Comparison of ENCODE assay signal across 13 cellular contexts in the genomic region with DNA sequence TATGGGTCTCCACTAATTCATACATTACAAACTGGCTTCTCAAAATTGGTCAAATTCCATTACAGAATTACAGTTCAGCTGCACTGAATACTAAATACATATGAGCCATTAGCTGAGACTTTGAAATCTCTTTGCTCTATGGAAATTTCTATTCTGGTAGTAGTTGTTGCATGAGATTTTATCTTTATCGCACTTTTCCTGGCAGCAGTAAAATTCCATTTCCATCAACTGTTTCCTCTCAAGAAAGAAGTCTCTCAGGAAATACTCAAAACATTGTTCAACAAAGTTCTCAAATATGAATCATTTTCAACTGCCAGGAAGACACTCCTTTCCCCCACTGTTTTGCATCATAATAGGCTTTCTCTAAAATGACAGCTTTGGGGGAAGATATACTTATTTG. TPM values are rescaled to one million over a fixed set of nuclear protein-coding genes. Genes with fewer than 3 reads are reported as not detected.
DNase-seq lines count a peak whose midpoint lies in the region; ATAC-seq and TF ChIP-seq lines count a peak whose summit lies in the region.
"Had no signal": no experiment of that assay in that cellular context is flagged by ENCODE, and none has a peak within 500 bp of the region (broad histone marks: within the 10 kb centered on the region; RNA-seq: fewer than 3 reads in every experiment).

No MANE protein-coding gene starts in this region.

- peak overlapping the region; percentile 56 for H3K27ac Mint-ChIP-seq in activated T-helper 17 cell treated with anti-CD3 and anti-CD28 coated beads, Interleukin-2, amount 50 U/mL, for 72 hours
- H3K27ac Mint-ChIP-seq in activated CD4-positive, alpha-beta T cell treated with anti-CD3 and anti-CD28 coated beads, Interleukin-2, amount 10 ng/mL, durations not matched to agents 7 days and 5 days, result no peak overlapping the region
- H3K27ac Mint-ChIP-seq: activated naive CD4-positive, alpha-beta T cell treated with anti-CD3 and anti-CD28 coated beads, Interleukin-2, amount 10 ng/mL, durations not matched to agents 7 days and 5 days had no signal

- H3K4me1 ChIP-seq in right atrium auricular region (peaks cover 0 to 8% of the 10 kb centered on the region in 2 donors), spleen (no peaks in the 10 kb centered on the region)
- H3K4me1 ChIP-seq: colonic mucosa had no signal

- intact Hi-C loops in Right ventricle myocardium superior (cut with DNase I), result no loop called here
- intact Hi-C loops in spleen (cut with DNase I; ENCODE audit: low total_unique reads), result no loop called here

- no peak for DNase-seq in Right ventricle myocardium superior
- DNase-seq in right atrium auricular region (ENCODE audit: low spot score), result no peak
- DNase-seq in fibroblast of the conjunctiva (ENCODE audit: low read depth), result peak; percentile 29
- no peak for DNase-seq in spleen
- DNase-seq in NK-92 treated with Interleukin-12 subunit alpha and Interleukin-12 subunit beta, amount 100 ng/mL, for 24 hours (lab: John Stamatoyannopoulos, UW), result no peak
- DNase-seq in activated CD4-positive, alpha-beta T cell treated with anti-CD3 and anti-CD28 coated beads, Interleukin-2, amount 10 ng/mL, durations not matched to agents 7 days and 5 days, result no peak
- DNase-seq: activated naive CD4-positive, alpha-beta T cell treated with anti-CD3 and anti-CD28 coated beads, Interleukin-2, amount 10 ng/mL, durations not matched to agents 7 days and 5 days; colonic mucosa; NCI-H1105 treated with DMSO at 0.1 percent for 48 hours; NCI-H510A had no signal

- H3K4me3 ChIP-seq in right atrium auricular region (no peak overlapping the region), spleen (no peak overlapping the region)
- H3K4me3 ChIP-seq: colonic mucosa, vagina had no signal

- peaks cover 16% of the 10 kb centered on the region for H3K36me3 Mint-ChIP-seq in activated T-helper 17 cell treated with anti-CD3 and anti-CD28 coated beads, Interleukin-2, amount 50 U/mL, for 72 hours (ENCODE audit: low read depth)
- H3K36me3 Mint-ChIP-seq in activated CD4-positive, alpha-beta T cell treated with anti-CD3 and anti-CD28 coated beads, Interleukin-2, amount 10 ng/mL, durations not matched to agents 7 days and 5 days (ENCODE audit: low read depth), result peaks cover 9% of the 10 kb centered on the region

- CTCF ChIA-PET in activated CD4-positive, alpha-beta T cell treated with anti-CD3 and anti-CD28 coated beads, Interleukin-2, amount 10 ng/mL, durations not matched to agents 7 days and 5 days (lab: Charles Lee), result no interaction called here

- TF ChIP-seq CTCF in right atrium auricular region (IDR thresholded peaks at IDR 0.05), result no peak
- TF ChIP-seq CTCF in spleen (IDR thresholded peaks at IDR 0.05 in 8 of 11, conservative IDR thresholded peaks at IDR 0.05 in 3 of 11), result no peak

- no peak for TF ChIP-seq POLR2A in spleen (IDR thresholded peaks at IDR 0.05)

- H3K4me1 Mint-ChIP-seq in activated T-helper 17 cell treated with anti-CD3 and anti-CD28 coated beads, Interleukin-2, amount 50 U/mL, for 72 hours, result peaks cover 4% of the 10 kb centered on the region
- H3K4me1 Mint-ChIP-seq in activated CD4-positive, alpha-beta T cell treated with anti-CD3 and anti-CD28 coated beads, Interleukin-2, amount 10 ng/mL, durations not matched to agents 7 days and 5 days, result no peaks in the 10 kb centered on the region
- H3K4me1 Mint-ChIP-seq: activated naive CD4-positive, alpha-beta T cell treated with anti-CD3 and anti-CD28 coated beads, Interleukin-2, amount 10 ng/mL, durations not matched to agents 7 days and 5 days had no signal

- POLR2A ChIA-PET in activated CD4-positive, alpha-beta T cell treated with anti-CD3 and anti-CD28 coated beads, Interleukin-2, amount 10 ng/mL, durations not matched to agents 7 days and 5 days (lab: Charles Lee), result no interaction called here

- H3K36me3 ChIP-seq in right atrium auricular region (no peaks in the 10 kb centered on the region), spleen (no peaks in the 10 kb centered on the region)
- H3K36me3 ChIP-seq: colonic mucosa, vagina had no signal

- H3K27me3 ChIP-seq in right atrium auricular region (no peaks in the 10 kb centered on the region), spleen (replicated peaks in 1 of 7) (no peaks in the 10 kb centered on the region)
- H3K27me3 ChIP-seq: colonic mucosa, vagina had no signal

- WGBS in spleen, 5 donors, result 18 to 65% (median 40%) methylated on average over 1 of the region's 1 CpG

- no peaks in the 10 kb centered on the region for H3K9me3 Mint-ChIP-seq in activated T-helper 17 cell treated with anti-CD3 and anti-CD28 coated beads, Interleukin-2, amount 50 U/mL, for 72 hours
- H3K9me3 Mint-ChIP-seq in activated CD4-positive, alpha-beta T cell treated with anti-CD3 and anti-CD28 coated beads, Interleukin-2, amount 10 ng/mL, durations not matched to agents 7 days and 5 days, result no peaks in the 10 kb centered on the region
- H3K9me3 Mint-ChIP-seq: activated naive CD4-positive, alpha-beta T cell treated with anti-CD3 and anti-CD28 coated beads, Interleukin-2, amount 10 ng/mL, durations not matched to agents 7 days and 5 days had no signal

- no peak overlapping the region for H3K4me3 Mint-ChIP-seq in activated T-helper 17 cell treated with anti-CD3 and anti-CD28 coated beads, Interleukin-2, amount 50 U/mL, for 72 hours
- no peak overlapping the region for H3K4me3 Mint-ChIP-seq in activated CD4-positive, alpha-beta T cell treated with anti-CD3 and anti-CD28 coated beads, Interleukin-2, amount 10 ng/mL, durations not matched to agents 7 days and 5 days
- H3K4me3 Mint-ChIP-seq: activated naive CD4-positive, alpha-beta T cell treated with anti-CD3 and anti-CD28 coated beads, Interleukin-2, amount 10 ng/mL, durations not matched to agents 7 days and 5 days had no signal

- H3K27ac ChIP-seq in right atrium auricular region (peak overlapping the region in 1 of 2 donors; percentile 43), spleen (peak overlapping the region in 5 of 8 donors; percentile 22 to 27 (median 26))
- H3K27ac ChIP-seq: colonic mucosa, vagina had no signal

- H3K27me3 Mint-ChIP-seq in activated T-helper 17 cell treated with anti-CD3 and anti-CD28 coated beads, Interleukin-2, amount 50 U/mL, for 72 hours, result no peaks in the 10 kb centered on the region
- H3K27me3 Mint-ChIP-seq in activated CD4-positive, alpha-beta T cell treated with anti-CD3 and anti-CD28 coated beads, Interleukin-2, amount 10 ng/mL, durations not matched to agents 7 days and 5 days, result no peaks in the 10 kb centered on the region
- H3K27me3 Mint-ChIP-seq: activated naive CD4-positive, alpha-beta T cell treated with anti-CD3 and anti-CD28 coated beads, Interleukin-2, amount 10 ng/mL, durations not matched to agents 7 days and 5 days had no signal

- H3K9me3 ChIP-seq in right atrium auricular region (no peaks in the 10 kb centered on the region), spleen (no peaks in the 10 kb centered on the region)
- H3K9me3 ChIP-seq: colonic mucosa, vagina had no signal

- ATAC-seq in Right ventricle myocardium superior (ENCODE audit: poor library complexity) (peak; percentile 31), HG03196 (IDR thresholded peaks at IDR 0.05; ENCODE audit: unreplicated experiment) (no peak)
- no peak for ATAC-seq in activated T-helper 17 cell treated with anti-CD3 and anti-CD28 coated beads, Interleukin-2, amount 50 U/mL, for 72 hours (replicated peaks)

RNA-seq across cellular contexts. Expression of a gene that starts 51.3 kb away (rescaled TPM):
- total RNA-seq in Right ventricle myocardium superior (3.1 TPM), right atrium auricular region (1 to 10 TPM; 6.5 to 6.7 TPM), spleen (10 to 100 TPM; 21.2 to 52.2 (median 32.5) TPM)
- 1 to 10 TPM; 9.2 to 9.4 TPM for total RNA-seq in activated T-helper 17 cell treated with anti-CD3 and anti-CD28 coated beads, Interleukin-2, amount 50 U/mL, for 72 hours
- polyA plus RNA-seq in spleen, result 1 to 10 TPM; 6.0 to 8.3 (median 8.2) TPM
- 10 to 100 TPM; 13.8 to 15.4 TPM for total RNA-seq in activated CD4-positive, alpha-beta T cell treated with anti-CD3 and anti-CD28 coated beads, Interleukin-2, amount 10 ng/mL, durations not matched to agents 7 days and 5 days
